In the genomic region with DNA sequence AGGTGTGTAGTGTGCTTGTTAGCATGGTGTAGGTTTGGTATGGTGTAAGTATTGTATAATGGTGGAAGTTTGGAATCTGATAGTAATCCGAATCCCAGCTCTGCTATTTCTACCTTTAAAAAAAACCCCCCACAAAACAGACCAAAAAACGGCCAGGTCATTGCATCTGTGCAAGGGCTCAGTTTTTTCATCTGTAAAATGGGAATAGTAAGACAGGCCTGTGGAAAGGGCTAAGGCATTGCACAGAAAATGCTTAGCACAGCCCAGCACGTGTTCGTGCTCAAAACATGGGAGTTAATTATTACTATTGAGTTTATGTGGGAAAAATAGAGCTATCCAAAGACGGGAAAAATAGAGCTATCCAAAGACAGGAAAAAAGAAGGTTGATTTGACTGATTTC, we compare ENCODE assay signal across 10 cellular contexts.
DNase-seq lines count a peak whose midpoint lies in the region; ATAC-seq, FAIRE-seq and TF ChIP-seq lines count a peak whose summit lies in the region.
"Had no signal": no experiment of that assay in that cellular context is flagged by ENCODE, and none has a peak within 500 bp of the region (broad histone marks: within the 10 kb centered on the region; RNA-seq: fewer than 3 reads in every experiment).

No MANE protein-coding gene starts in this region.

- no peaks in the 10 kb centered on the region for H3K27me3 ChIP-seq in BLaER1 treated with 17β-estradiol and CSF1 and Interleukin-3, amounts not matched to agents 10 nM and 100 nM
- no peaks in the 10 kb centered on the region for H3K27me3 ChIP-seq in GM12878 (replicated peaks in 1 of 2; ENCODE audit: control insufficient read depth in 2 of 2, insufficient read depth in 2 of 2, low read length in 1 of 2)
- H3K27me3 ChIP-seq in effector memory CD4-positive, alpha-beta T cell (replicated peaks; ENCODE audit: control insufficient read depth, insufficient read depth, low read length, poor library complexity, severe bottlenecking), result no peaks in the 10 kb centered on the region

- H3K4me1 ChIP-seq in BLaER1 treated with 17β-estradiol and CSF1 and Interleukin-3, amounts not matched to agents 10 nM and 100 nM, result peaks cover 56 to 67% (median 65%) of the 10 kb centered on the region in 10 experiments
- H3K4me1 ChIP-seq in GM12878 (ENCODE audit: control insufficient read depth, insufficient read depth, low read length), result peaks cover 47% of the 10 kb centered on the region
- H3K4me1 ChIP-seq in effector memory CD4-positive, alpha-beta T cell (ENCODE audit: control insufficient read depth, insufficient read depth, low read length, poor library complexity, severe bottlenecking), result peaks cover 19% of the 10 kb centered on the region

- CTCF ChIA-PET in GM12878 (lab: Yijun Ruan, JAX), result interaction anchor here (0.9 to 14.4 kb wide), 11 partner anchors 11 to 595 kb away, joined by 3 to 136 read pairs (median 4); partner anchors contain the start of gene FUT8

- no peak overlapping the region for H2AFZ ChIP-seq in GM12878 (ENCODE audit: control insufficient read depth, low read depth, low read length)

- SMC1A ChIA-PET in GM12878 (lab: Charles Lee; ENCODE audit: uncharacterized antibody, unreplicated experiment), result interaction anchor here (0.9 to 8.2 kb wide), 20 partner anchors 10 to 596 kb away, joined by 3 to 50 read pairs (median 4); no protein-coding TSS in a partner anchor

- H3K9me3 ChIP-seq in BLaER1 treated with 17β-estradiol and CSF1 and Interleukin-3, amounts not matched to agents 10 nM and 100 nM (replicated peaks in 1 of 11), result no peaks in the 10 kb centered on the region
- no peaks in the 10 kb centered on the region for H3K9me3 ChIP-seq in GM12878 (replicated peaks; ENCODE audit: control insufficient read depth, insufficient read depth, low read length)
- no peaks in the 10 kb centered on the region for H3K9me3 ChIP-seq in effector memory CD4-positive, alpha-beta T cell (ENCODE audit: control insufficient read depth, low read length)

- H3K79me2 ChIP-seq in GM12878 (ENCODE audit: control insufficient read depth, insufficient read depth, low read length), result no peaks in the 10 kb centered on the region

- peak; percentile 3 for ATAC-seq in HG02973 (IDR thresholded peaks at IDR 0.05; ENCODE audit: unreplicated experiment)
- ATAC-seq in GM12878, result no peak
- ATAC-seq in HG03571 (IDR thresholded peaks at IDR 0.05; ENCODE audit: unreplicated experiment), result no peak
- ATAC-seq in GM21576 (IDR thresholded peaks at IDR 0.05; ENCODE audit: unreplicated experiment), result no peak

- H3K27ac ChIP-seq in BLaER1 treated with 17β-estradiol and CSF1 and Interleukin-3, amounts not matched to agents 10 nM and 100 nM, result no peak overlapping the region; a peak in 1 of 22 replicates
- peak overlapping the region; percentile 64 for H3K27ac ChIP-seq in GM12878 (ENCODE audit: control insufficient read depth, insufficient read depth)
- H3K27ac ChIP-seq in effector memory CD4-positive, alpha-beta T cell (ENCODE audit: insufficient read depth, low read length, poor library complexity, severe bottlenecking), result no peak overlapping the region

- H3K27ac Mint-ChIP-seq in nephron, result peak overlapping the region; percentile 94 to 98 (median 95)

- H3K27me3 Mint-ChIP-seq in nephron (ENCODE audit: low read depth), result no peaks in the 10 kb centered on the region

- intact Hi-C loops in GM12878 (cut with micrococcal nuclease; ENCODE audit: unreplicated experiment), result loop anchor here (1.0 to 10.0 kb wide), 5 partner anchors 19 to 376 kb away; no protein-coding TSS in a partner anchor

- in situ Hi-C loops in GM12878 (cut with MboI), result loop anchor here (10.0 kb wide), 1 partner anchor 596 kb away; no protein-coding TSS in a partner anchor

- H4K20me1 ChIP-seq in BLaER1 treated with 17β-estradiol and CSF1 and Interleukin-3, amounts not matched to agents 10 nM and 100 nM, result no peaks in the 10 kb centered on the region
- H4K20me1 ChIP-seq in GM12878 (ENCODE audit: control insufficient read depth, insufficient read depth), result no peaks in the 10 kb centered on the region

- H3K9me3 Mint-ChIP-seq in nephron, result no peaks in the 10 kb centered on the region
- H3K9me3 Mint-ChIP-seq: activated naive CD4-positive, alpha-beta T cell treated with anti-CD3 and anti-CD28 coated beads, Interleukin-2, amount 50 U/mL, for 72 hours had no signal

- peak overlapping the region; percentile 40 to 96 (median 88) for H3K4me2 ChIP-seq in BLaER1 treated with 17β-estradiol and CSF1 and Interleukin-3, amounts not matched to agents 10 nM and 100 nM
- peak overlapping the region; percentile 78 for H3K4me2 ChIP-seq in GM12878 (ENCODE audit: control insufficient read depth, insufficient read depth)

- TF ChIP-seq POLR2A in GM12878 (IDR thresholded peaks at IDR 0.05; ENCODE audit: low read depth, low read length), result no peak

- no TSS peak for BruUV-seq in GM12878 (replicated peaks; lab: Mats Ljungman, UMichigan)

- DNase-seq in GM12878 (ENCODE audit: low read depth, low spot score), result no peak
- DNase-seq in effector memory CD4-positive, alpha-beta T cell, result no peak
- no peak for DNase-seq in germinal center (ENCODE audit: low spot score)
- DNase-seq: DMS 273 treated with DMSO at 0.1 percent for 48 hours had no signal

- no peak for TF ChIP-seq EP300 in GM12878 (IDR thresholded peaks at IDR 0.05; ENCODE audit: borderline replicate concordance in 1 of 2, control insufficient read depth in 1 of 2, low read depth in 2 of 2, low read length in 2 of 2)

- WGBS in GM12878 (ENCODE audit: insufficient coverage, insufficient replicate concordance, low lambda C conversion rate, missing lambda C conversion rate), result 52% methylated on average over 5 of the region's 5 CpGs

- POLR2A ChIA-PET in GM12878 (lab: Charles Lee), result interaction anchor here (0.6 to 1.8 kb wide), 7 partner anchors 22 to 492 kb away, joined by 3 to 7 read pairs (median 4); no protein-coding TSS in a partner anchor

- TF ChIP-seq CTCF in GM12878 (IDR thresholded peaks at IDR 0.05 in 2 of 3, conservative IDR thresholded peaks at IDR 0.05 in 1 of 3; ENCODE audit: control insufficient read depth in 2 of 3, extremely low read depth in 1 of 3, insufficient read depth in 1 of 3, low read depth in 3 of 3, low read length in 3 of 3), result no peak
- TF ChIP-seq CTCF in nephron (IDR thresholded peaks at IDR 0.05; ENCODE audit: unreplicated experiment in 3 of 3), result no peak

- H3K4me3 ChIP-seq in BLaER1 treated with 17β-estradiol and CSF1 and Interleukin-3, amounts not matched to agents 10 nM and 100 nM, result no peak overlapping the region
- no peak overlapping the region for H3K4me3 ChIP-seq in GM12878
- no peak overlapping the region for H3K4me3 ChIP-seq in effector memory CD4-positive, alpha-beta T cell (ENCODE audit: insufficient read depth, low read depth, low read length, poor library complexity, severe bottlenecking)

- H3K36me3 ChIP-seq in BLaER1 treated with 17β-estradiol and CSF1 and Interleukin-3, amounts not matched to agents 10 nM and 100 nM, result no peaks in the 10 kb centered on the region
- H3K36me3 ChIP-seq in GM12878 (ENCODE audit: control insufficient read depth in 2 of 2, insufficient read depth in 2 of 2, low read length in 1 of 2), result no peaks in the 10 kb centered on the region; a peak in 1 of 4 replicates
- no peaks in the 10 kb centered on the region for H3K36me3 ChIP-seq in effector memory CD4-positive, alpha-beta T cell (ENCODE audit: control insufficient read depth, insufficient read depth, low read length)

- RAD21 ChIA-PET in GM12878 (lab: Charles Lee; ENCODE audit: unreplicated experiment), result interaction anchor here (0.7 to 6.2 kb wide), 8 partner anchors 22 to 186 kb away, joined by 3 to 30 read pairs (median 4); no protein-coding TSS in a partner anchor

- no peak for TF ChIP-seq RAD21 in GM12878 (IDR thresholded peaks at IDR 0.05; ENCODE audit: insufficient read depth, low read depth, low read length)

- H3K4me1 Mint-ChIP-seq in nephron, result peaks cover 31% of the 10 kb centered on the region

- H3K9ac ChIP-seq in BLaER1 treated with 17β-estradiol and CSF1 and Interleukin-3, amounts not matched to agents 10 nM and 100 nM, result no peak overlapping the region
- H3K9ac ChIP-seq in GM12878 (ENCODE audit: control insufficient read depth, insufficient read depth, low read length), result no peak overlapping the region

- peak overlapping the region; percentile 50 to 64 (median 63) for H3K4me3 Mint-ChIP-seq in nephron

- no peaks in the 10 kb centered on the region for H3K36me3 Mint-ChIP-seq in nephron (ENCODE audit: low read depth)

- FAIRE-seq in GM12878 (lab: Jason Lieb, UNC), result no peak

TF ChIP-seq in GM12878, 131 proteins besides CTCF, POLR2A, EP300 and RAD21:
- no peak for TF ChIP-seq BHLHE40 (IDR thresholded peaks at IDR 0.05; ENCODE audit: borderline replicate concordance in 1 of 2, low read depth in 2 of 2, low read length in 1 of 2)
- TF ChIP-seq CHD1 (IDR thresholded peaks at IDR 0.05; ENCODE audit: low read depth, low read length), result no peak
- no peak for TF ChIP-seq TBL1XR1 (IDR thresholded peaks at IDR 0.05; ENCODE audit: low read depth, low read length)
- TF ChIP-seq CEBPB (IDR thresholded peaks at IDR 0.05; ENCODE audit: borderline replicate concordance in 1 of 2, low read depth in 2 of 2, low read length in 2 of 2), result no peak
- TF ChIP-seq, protein P1, sequence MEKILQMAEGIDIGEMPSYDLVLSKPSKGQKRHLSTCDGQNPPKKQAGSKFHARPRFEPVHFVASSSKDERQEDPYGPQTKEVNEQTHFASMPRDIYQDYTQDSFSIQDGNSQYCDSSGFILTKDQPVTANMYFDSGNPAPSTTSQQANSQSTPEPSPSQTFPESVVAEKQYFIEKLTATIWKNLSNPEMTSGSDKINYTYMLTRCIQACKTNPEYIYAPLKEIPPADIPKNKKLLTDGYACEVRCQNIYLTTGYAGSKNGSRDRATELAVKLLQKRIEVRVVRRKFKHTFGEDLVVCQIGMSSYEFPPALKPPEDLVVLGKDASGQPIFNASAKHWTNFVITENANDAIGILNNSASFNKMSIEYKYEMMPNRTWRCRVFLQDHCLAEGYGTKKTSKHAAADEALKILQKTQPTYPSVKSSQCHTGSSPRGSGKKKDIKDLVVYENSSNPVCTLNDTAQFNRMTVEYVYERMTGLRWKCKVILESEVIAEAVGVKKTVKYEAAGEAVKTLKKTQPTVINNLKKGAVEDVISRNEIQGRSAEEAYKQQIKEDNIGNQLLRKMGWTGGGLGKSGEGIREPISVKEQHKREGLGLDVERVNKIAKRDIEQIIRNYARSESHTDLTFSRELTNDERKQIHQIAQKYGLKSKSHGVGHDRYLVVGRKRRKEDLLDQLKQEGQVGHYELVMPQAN (conservative IDR thresholded peaks at IDR 0.05), result no peak
- no peak for TF ChIP-seq CREB1 (IDR thresholded peaks at IDR 0.05; ENCODE audit: low read depth)
- no peak for TF ChIP-seq SP1 (IDR thresholded peaks at IDR 0.05; ENCODE audit: low read depth, low read length)
- no peak for TF ChIP-seq ASH2L (IDR thresholded peaks at IDR 0.05; ENCODE audit: borderline replicate concordance, low read depth)
- TF ChIP-seq CBX3 (IDR thresholded peaks at IDR 0.05; ENCODE audit: borderline replicate concordance, low read depth), result no peak
